In the genomic region with DNA sequence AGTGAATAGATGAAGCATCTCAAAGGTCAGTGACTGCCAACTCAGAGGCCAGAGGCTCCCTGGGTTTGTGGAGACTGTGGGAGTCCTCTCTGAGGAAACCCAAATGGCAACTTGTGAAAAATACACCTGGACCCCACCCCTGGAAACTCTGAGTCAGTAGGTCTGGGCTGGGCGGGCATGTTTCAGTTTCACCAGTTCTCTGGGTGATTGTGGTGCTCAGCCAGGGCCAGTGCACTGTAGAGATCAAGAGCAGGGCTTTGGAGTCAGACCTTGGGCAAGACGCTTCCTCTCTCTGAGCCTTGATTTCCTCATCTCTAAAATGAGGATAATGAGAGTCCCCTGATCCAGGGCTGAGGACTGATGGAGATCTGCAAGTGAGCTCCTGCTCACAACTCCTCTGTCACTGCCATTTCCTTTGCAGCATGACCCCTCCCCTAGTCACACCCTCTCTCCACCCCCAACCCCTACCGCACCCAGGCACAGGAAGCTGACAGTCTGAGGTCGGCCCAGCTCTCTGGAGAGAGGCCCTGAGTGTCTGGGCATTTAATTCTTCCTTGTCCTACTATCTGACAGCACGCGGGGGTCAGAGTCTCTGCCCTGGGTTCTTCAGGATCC, we compare ENCODE assay signal across 1 cellular context.
A peak's percentile ranks its signal among the peaks of the same experiment; 100 is the strongest.
TF ChIP-seq lines count a peak whose summit lies in the region.

No MANE protein-coding gene starts in this region.

TF ChIP-seq in K562, 482 proteins besides CTCF, POLR2A, EP300 and RAD21 (continues in another document):
- TF ChIP-seq, protein P1, sequence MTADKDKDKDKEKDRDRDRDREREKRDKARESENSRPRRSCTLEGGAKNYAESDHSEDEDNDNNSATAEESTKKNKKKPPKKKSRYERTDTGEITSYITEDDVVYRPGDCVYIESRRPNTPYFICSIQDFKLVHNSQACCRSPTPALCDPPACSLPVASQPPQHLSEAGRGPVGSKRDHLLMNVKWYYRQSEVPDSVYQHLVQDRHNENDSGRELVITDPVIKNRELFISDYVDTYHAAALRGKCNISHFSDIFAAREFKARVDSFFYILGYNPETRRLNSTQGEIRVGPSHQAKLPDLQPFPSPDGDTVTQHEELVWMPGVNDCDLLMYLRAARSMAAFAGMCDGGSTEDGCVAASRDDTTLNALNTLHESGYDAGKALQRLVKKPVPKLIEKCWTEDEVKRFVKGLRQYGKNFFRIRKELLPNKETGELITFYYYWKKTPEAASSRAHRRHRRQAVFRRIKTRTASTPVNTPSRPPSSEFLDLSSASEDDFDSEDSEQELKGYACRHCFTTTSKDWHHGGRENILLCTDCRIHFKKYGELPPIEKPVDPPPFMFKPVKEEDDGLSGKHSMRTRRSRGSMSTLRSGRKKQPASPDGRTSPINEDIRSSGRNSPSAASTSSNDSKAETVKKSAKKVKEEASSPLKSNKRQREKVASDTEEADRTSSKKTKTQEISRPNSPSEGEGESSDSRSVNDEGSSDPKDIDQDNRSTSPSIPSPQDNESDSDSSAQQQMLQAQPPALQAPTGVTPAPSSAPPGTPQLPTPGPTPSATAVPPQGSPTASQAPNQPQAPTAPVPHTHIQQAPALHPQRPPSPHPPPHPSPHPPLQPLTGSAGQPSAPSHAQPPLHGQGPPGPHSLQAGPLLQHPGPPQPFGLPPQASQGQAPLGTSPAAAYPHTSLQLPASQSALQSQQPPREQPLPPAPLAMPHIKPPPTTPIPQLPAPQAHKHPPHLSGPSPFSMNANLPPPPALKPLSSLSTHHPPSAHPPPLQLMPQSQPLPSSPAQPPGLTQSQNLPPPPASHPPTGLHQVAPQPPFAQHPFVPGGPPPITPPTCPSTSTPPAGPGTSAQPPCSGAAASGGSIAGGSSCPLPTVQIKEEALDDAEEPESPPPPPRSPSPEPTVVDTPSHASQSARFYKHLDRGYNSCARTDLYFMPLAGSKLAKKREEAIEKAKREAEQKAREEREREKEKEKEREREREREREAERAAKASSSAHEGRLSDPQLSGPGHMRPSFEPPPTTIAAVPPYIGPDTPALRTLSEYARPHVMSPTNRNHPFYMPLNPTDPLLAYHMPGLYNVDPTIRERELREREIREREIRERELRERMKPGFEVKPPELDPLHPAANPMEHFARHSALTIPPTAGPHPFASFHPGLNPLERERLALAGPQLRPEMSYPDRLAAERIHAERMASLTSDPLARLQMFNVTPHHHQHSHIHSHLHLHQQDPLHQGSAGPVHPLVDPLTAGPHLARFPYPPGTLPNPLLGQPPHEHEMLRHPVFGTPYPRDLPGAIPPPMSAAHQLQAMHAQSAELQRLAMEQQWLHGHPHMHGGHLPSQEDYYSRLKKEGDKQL (CRISPR knock-in tag; IDR thresholded peaks at IDR 0.05; ENCODE audit: borderline replicate concordance), result no peak
- TF ChIP-seq, protein P2, sequence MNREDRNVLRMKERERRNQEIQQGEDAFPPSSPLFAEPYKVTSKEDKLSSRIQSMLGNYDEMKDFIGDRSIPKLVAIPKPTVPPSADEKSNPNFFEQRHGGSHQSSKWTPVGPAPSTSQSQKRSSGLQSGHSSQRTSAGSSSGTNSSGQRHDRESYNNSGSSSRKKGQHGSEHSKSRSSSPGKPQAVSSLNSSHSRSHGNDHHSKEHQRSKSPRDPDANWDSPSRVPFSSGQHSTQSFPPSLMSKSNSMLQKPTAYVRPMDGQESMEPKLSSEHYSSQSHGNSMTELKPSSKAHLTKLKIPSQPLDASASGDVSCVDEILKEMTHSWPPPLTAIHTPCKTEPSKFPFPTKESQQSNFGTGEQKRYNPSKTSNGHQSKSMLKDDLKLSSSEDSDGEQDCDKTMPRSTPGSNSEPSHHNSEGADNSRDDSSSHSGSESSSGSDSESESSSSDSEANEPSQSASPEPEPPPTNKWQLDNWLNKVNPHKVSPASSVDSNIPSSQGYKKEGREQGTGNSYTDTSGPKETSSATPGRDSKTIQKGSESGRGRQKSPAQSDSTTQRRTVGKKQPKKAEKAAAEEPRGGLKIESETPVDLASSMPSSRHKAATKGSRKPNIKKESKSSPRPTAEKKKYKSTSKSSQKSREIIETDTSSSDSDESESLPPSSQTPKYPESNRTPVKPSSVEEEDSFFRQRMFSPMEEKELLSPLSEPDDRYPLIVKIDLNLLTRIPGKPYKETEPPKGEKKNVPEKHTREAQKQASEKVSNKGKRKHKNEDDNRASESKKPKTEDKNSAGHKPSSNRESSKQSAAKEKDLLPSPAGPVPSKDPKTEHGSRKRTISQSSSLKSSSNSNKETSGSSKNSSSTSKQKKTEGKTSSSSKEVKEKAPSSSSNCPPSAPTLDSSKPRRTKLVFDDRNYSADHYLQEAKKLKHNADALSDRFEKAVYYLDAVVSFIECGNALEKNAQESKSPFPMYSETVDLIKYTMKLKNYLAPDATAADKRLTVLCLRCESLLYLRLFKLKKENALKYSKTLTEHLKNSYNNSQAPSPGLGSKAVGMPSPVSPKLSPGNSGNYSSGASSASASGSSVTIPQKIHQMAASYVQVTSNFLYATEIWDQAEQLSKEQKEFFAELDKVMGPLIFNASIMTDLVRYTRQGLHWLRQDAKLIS (CRISPR knock-in tag; IDR thresholded peaks at IDR 0.05), result no peak
- TF ChIP-seq ZFP36 (IDR thresholded peaks at IDR 0.05; ENCODE audit: low read depth, low read length, partially characterized antibody), result no peak
- no peak for TF ChIP-seq CHD4 (IDR thresholded peaks at IDR 0.05; ENCODE audit: insufficient read depth, insufficient replicate concordance, low read depth, low read length, poor library complexity, severe bottlenecking)
- TF ChIP-seq, protein P3, sequence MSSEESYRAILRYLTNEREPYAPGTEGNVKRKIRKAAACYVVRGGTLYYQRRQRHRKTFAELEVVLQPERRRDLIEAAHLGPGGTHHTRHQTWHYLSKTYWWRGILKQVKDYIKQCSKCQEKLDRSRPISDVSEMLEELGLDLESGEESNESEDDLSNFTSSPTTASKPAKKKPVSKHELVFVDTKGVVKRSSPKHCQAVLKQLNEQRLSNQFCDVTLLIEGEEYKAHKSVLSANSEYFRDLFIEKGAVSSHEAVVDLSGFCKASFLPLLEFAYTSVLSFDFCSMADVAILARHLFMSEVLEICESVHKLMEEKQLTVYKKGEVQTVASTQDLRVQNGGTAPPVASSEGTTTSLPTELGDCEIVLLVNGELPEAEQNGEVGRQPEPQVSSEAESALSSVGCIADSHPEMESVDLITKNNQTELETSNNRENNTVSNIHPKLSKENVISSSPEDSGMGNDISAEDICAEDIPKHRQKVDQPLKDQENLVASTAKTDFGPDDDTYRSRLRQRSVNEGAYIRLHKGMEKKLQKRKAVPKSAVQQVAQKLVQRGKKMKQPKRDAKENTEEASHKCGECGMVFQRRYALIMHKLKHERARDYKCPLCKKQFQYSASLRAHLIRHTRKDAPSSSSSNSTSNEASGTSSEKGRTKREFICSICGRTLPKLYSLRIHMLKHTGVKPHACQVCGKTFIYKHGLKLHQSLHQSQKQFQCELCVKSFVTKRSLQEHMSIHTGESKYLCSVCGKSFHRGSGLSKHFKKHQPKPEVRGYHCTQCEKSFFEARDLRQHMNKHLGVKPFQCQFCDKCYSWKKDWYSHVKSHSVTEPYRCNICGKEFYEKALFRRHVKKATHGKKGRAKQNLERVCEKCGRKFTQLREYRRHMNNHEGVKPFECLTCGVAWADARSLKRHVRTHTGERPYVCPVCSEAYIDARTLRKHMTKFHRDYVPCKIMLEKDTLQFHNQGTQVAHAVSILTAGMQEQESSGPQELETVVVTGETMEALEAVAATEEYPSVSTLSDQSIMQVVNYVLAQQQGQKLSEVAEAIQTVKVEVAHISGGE (CRISPR knock-in tag; IDR thresholded peaks at IDR 0.05), result no peak
- no peak for TF ChIP-seq TBP (optimal IDR thresholded peaks at IDR 0.05; ENCODE audit: low read depth, low read length)
- no peak for TF ChIP-seq ZNF274 (IDR thresholded peaks at IDR 0.05; ENCODE audit: borderline replicate concordance, low read depth, low read length)
- no peak for TF ChIP-seq ASH1L (IDR thresholded peaks at IDR 0.05; ENCODE audit: borderline replicate concordance, low read depth, partially characterized antibody)
- TF ChIP-seq HDAC1 (IDR thresholded peaks at IDR 0.05), result peak in 1 of 2 experiments; percentile 31; a peak in 1 of 4 replicates
- TF ChIP-seq, protein P4, sequence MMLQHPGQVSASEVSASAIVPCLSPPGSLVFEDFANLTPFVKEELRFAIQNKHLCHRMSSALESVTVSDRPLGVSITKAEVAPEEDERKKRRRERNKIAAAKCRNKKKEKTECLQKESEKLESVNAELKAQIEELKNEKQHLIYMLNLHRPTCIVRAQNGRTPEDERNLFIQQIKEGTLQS (IDR thresholded peaks at IDR 0.05), result peak; percentile 15; the same call in 1 of the 2 replicates
- TF ChIP-seq, protein P4 (CRISPR knock-in tag; conservative IDR thresholded peaks at IDR 0.05), result no peak
- TF ChIP-seq, protein P5, sequence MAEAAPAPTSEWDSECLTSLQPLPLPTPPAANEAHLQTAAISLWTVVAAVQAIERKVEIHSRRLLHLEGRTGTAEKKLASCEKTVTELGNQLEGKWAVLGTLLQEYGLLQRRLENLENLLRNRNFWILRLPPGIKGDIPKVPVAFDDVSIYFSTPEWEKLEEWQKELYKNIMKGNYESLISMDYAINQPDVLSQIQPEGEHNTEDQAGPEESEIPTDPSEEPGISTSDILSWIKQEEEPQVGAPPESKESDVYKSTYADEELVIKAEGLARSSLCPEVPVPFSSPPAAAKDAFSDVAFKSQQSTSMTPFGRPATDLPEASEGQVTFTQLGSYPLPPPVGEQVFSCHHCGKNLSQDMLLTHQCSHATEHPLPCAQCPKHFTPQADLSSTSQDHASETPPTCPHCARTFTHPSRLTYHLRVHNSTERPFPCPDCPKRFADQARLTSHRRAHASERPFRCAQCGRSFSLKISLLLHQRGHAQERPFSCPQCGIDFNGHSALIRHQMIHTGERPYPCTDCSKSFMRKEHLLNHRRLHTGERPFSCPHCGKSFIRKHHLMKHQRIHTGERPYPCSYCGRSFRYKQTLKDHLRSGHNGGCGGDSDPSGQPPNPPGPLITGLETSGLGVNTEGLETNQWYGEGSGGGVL (CRISPR knock-in tag; IDR thresholded peaks at IDR 0.05), result no peak
- no peak for TF ChIP-seq ATF7 (IDR thresholded peaks at IDR 0.05)
- peak; percentile 47; the same call in 1 of the 2 replicates for TF ChIP-seq POLR2AphosphoS5 (IDR thresholded peaks at IDR 0.05; ENCODE audit: control insufficient read depth, insufficient read depth, low read depth, low read length)
- TF ChIP-seq KLF1 (tag; IDR thresholded peaks at IDR 0.05), result no peak
- TF ChIP-seq KAT7 (CRISPR knock-in tag; IDR thresholded peaks at IDR 0.05; ENCODE audit: borderline replicate concordance), result no peak
- TF ChIP-seq ETV1 (tag; conservative IDR thresholded peaks at IDR 0.05; ENCODE audit: low read depth), result peak; percentile 35; the same call in 1 of the 2 replicates
- TF ChIP-seq MED1 (CRISPR knock-in tag; IDR thresholded peaks at IDR 0.05; ENCODE audit: borderline replicate concordance), result no peak
- TF ChIP-seq TRIM28 (IDR thresholded peaks at IDR 0.05), result no peak
- TF ChIP-seq, protein P6, sequence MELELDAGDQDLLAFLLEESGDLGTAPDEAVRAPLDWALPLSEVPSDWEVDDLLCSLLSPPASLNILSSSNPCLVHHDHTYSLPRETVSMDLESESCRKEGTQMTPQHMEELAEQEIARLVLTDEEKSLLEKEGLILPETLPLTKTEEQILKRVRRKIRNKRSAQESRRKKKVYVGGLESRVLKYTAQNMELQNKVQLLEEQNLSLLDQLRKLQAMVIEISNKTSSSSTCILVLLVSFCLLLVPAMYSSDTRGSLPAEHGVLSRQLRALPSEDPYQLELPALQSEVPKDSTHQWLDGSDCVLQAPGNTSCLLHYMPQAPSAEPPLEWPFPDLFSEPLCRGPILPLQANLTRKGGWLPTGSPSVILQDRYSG (tag; conservative IDR thresholded peaks at IDR 0.05; ENCODE audit: low read depth), result no peak
- TF ChIP-seq RCOR1 (IDR thresholded peaks at IDR 0.05; ENCODE audit: borderline replicate concordance in 1 of 2, low read depth in 2 of 2, low read length in 2 of 2), result peak in 1 of 2 experiments; percentile 34; a peak in 1 of 4 replicates
- TF ChIP-seq, protein P7, sequence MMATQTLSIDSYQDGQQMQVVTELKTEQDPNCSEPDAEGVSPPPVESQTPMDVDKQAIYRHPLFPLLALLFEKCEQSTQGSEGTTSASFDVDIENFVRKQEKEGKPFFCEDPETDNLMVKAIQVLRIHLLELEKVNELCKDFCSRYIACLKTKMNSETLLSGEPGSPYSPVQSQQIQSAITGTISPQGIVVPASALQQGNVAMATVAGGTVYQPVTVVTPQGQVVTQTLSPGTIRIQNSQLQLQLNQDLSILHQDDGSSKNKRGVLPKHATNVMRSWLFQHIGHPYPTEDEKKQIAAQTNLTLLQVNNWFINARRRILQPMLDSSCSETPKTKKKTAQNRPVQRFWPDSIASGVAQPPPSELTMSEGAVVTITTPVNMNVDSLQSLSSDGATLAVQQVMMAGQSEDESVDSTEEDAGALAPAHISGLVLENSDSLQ (IDR thresholded peaks at IDR 0.05), result peak; percentile 61
- no peak for TF ChIP-seq ZNF830 (CRISPR knock-in tag; IDR thresholded peaks at IDR 0.05)
- peak; percentile 37; the same call in 1 of the 2 replicates for TF ChIP-seq PHF8 (IDR thresholded peaks at IDR 0.05; ENCODE audit: borderline replicate concordance, low read length)
- peak; percentile 17 for TF ChIP-seq TAF1 (IDR thresholded peaks at IDR 0.05; ENCODE audit: control insufficient read depth, extremely low read depth, insufficient read depth, low read length, severe bottlenecking)
- peak in 1 of 3 experiments; percentile 14 for TF ChIP-seq YY1 (IDR thresholded peaks at IDR 0.05; ENCODE audit: borderline replicate concordance in 1 of 3, control insufficient read depth in 1 of 3, extremely low read depth in 1 of 3, insufficient read depth in 3 of 3, insufficient read length in 1 of 3, insufficient replicate concordance in 2 of 3, low read depth in 1 of 3, low read length in 2 of 3)
- no peak for TF ChIP-seq TARDBP (IDR thresholded peaks at IDR 0.05)
- TF ChIP-seq, protein P8, sequence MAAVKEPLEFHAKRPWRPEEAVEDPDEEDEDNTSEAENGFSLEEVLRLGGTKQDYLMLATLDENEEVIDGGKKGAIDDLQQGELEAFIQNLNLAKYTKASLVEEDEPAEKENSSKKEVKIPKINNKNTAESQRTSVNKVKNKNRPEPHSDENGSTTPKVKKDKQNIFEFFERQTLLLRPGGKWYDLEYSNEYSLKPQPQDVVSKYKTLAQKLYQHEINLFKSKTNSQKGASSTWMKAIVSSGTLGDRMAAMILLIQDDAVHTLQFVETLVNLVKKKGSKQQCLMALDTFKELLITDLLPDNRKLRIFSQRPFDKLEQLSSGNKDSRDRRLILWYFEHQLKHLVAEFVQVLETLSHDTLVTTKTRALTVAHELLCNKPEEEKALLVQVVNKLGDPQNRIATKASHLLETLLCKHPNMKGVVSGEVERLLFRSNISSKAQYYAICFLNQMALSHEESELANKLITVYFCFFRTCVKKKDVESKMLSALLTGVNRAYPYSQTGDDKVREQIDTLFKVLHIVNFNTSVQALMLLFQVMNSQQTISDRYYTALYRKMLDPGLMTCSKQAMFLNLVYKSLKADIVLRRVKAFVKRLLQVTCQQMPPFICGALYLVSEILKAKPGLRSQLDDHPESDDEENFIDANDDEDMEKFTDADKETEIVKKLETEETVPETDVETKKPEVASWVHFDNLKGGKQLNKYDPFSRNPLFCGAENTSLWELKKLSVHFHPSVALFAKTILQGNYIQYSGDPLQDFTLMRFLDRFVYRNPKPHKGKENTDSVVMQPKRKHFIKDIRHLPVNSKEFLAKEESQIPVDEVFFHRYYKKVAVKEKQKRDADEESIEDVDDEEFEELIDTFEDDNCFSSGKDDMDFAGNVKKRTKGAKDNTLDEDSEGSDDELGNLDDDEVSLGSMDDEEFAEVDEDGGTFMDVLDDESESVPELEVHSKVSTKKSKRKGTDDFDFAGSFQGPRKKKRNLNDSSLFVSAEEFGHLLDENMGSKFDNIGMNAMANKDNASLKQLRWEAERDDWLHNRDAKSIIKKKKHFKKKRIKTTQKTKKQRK (IDR thresholded peaks at IDR 0.05; ENCODE audit: borderline replicate concordance, low read depth, low read length), result no peak
